8 cellular contexts compared by ENCODE assay signal in genomic region chr13:31431722-31432137, GRCh38.
DNase-seq lines count a peak whose midpoint lies in the region; ATAC-seq lines count a peak whose summit lies in the region.

No MANE protein-coding gene starts in this region.

- peak; percentile 1 to 29 for DNase-seq in SHP77 (lab: John Stamatoyannopoulos, UW)
- no peak for DNase-seq in SHP77 treated with DMSO at 0.1 percent for 48 hours (lab: John Stamatoyannopoulos, UW)
- DNase-seq in SK-MEL-5 (ENCODE audit: low read depth, low spot score) = peak; percentile 59
- peak; percentile 19 for DNase-seq in amniotic epithelial cell (ENCODE audit: low read depth)
- DNase-seq in iPS DF 6.9 (ENCODE audit: low read depth, low spot score) = peak; percentile 41
- DNase-seq in stimulated activated CD4-positive, alpha-beta T cell treated with anti-CD3 and anti-CD28 coated beads, Interleukin-1b, Interleukin-23, amount 100 ng/mL, for 48 hours = peak; percentile 55
- no peak for DNase-seq in NCI-H1105 (lab: John Stamatoyannopoulos, UW)

- peak; percentile 65 for ATAC-seq in HG03442 (IDR thresholded peaks at IDR 0.05; ENCODE audit: unreplicated experiment)

- no CpG with 5 or more reads among the region's 4 CpGs for WGBS in iPS DF 6.9 (ENCODE audit: insufficient coverage, insufficient read length)

- no peaks in the 10 kb centered on the region for H3K36me3 ChIP-seq in iPS DF 6.9 (ENCODE audit: control insufficient read depth, insufficient read depth, low read length)

- no peaks in the 10 kb centered on the region for H3K27me3 ChIP-seq in iPS DF 6.9 (ENCODE audit: control insufficient read depth, insufficient read depth, low read length)

- H3K4me1 ChIP-seq in iPS DF 6.9 (ENCODE audit: control insufficient read depth, insufficient read depth, low read length) = no peaks in the 10 kb centered on the region

- H3K4me3 ChIP-seq in iPS DF 6.9 (ENCODE audit: low read length) = no peak overlapping the region

- no peak overlapping the region for H3K27ac ChIP-seq in iPS DF 6.9 (ENCODE audit: low read length)

- in situ Hi-C loops in SK-MEL-5 (cut with HindIII; ENCODE audit: low pct_unique_long_range_greater_than_20kb, low sequenced_read_pairs) = no loop called here

- no peaks in the 10 kb centered on the region for H3K9me3 ChIP-seq in iPS DF 6.9 (ENCODE audit: control insufficient read depth, insufficient read depth, low read length)

Comparison
In these comparisons a context has a peak if more than half of its experiments do, and no peak if none do; other contexts are left out.
1. DNase-seq: peak in SHP77 (2 of 2), SK-MEL-5 (single experiment), amniotic epithelial cell (single experiment), iPS DF 6.9 (single experiment) and stimulated activated CD4-positive, alpha-beta T cell treated with anti-CD3 and anti-CD28 coated beads, Interleukin-1b, Interleukin-23, amount 100 ng/mL, for 48 hours (single experiment); none in SHP77 treated with DMSO at 0.1 percent for 48 hours (single experiment) and NCI-H1105 (single experiment).